18 cellular contexts compared by ENCODE assay signal in genomic region chr17:76948301-76948700, GRCh38.
DNase-seq lines count a peak whose midpoint lies in the region; ATAC-seq and TF ChIP-seq lines count a peak whose summit lies in the region.
"Had no signal": no experiment of that assay in that cellular context is flagged by ENCODE, and none has a peak within 500 bp of the region (broad histone marks: within the 10 kb centered on the region; RNA-seq: fewer than 3 reads in every experiment).

No MANE protein-coding gene starts in this region.

- TF ChIP-seq CTCF in HEK293 (tag by site-specific recombination; IDR thresholded peaks at IDR 0.05) (no peak), dorsolateral prefrontal cortex (IDR thresholded peaks at IDR 0.05 in 54 of 56, conservative IDR thresholded peaks at IDR 0.05 in 2 of 56; ENCODE audit: low read depth in 1 of 56, partially characterized antibody in 56 of 56) (no peak), osteoblast (IDR thresholded peaks at IDR 0.05; ENCODE audit: extremely low read depth, low read depth, low read length) (no peak), right atrium auricular region (IDR thresholded peaks at IDR 0.05) (no peak)

- POLR2A ChIA-PET in HEK293 (lab: Yijun Ruan, JAX): no interaction called here

- peak; percentile 30 for ATAC-seq in activated CD8-positive, alpha-beta memory T cell treated with anti-CD3 and anti-CD28 coated beads, Interleukin-2, amount 10 ng/mL, durations not matched to agents 7 days and 5 days
- no peak for ATAC-seq in GM18498 (IDR thresholded peaks at IDR 0.05; ENCODE audit: unreplicated experiment)
- ATAC-seq: GM23338 had no signal

- H3K9me3 Mint-ChIP-seq in activated CD8-positive, alpha-beta memory T cell treated with anti-CD3 and anti-CD28 coated beads, Interleukin-2, amount 10 ng/mL, durations not matched to agents 7 days and 5 days (ENCODE audit: low read depth): no peaks in the 10 kb centered on the region
- H3K9me3 Mint-ChIP-seq: CD14-positive monocyte; CD4-positive, alpha-beta T cell; CD8-positive, alpha-beta memory T cell; GM23338 had no signal

- no peaks in the 10 kb centered on the region for H4K20me1 ChIP-seq in osteoblast (ENCODE audit: insufficient read depth, low read length)

- H2AFZ ChIP-seq in osteoblast (ENCODE audit: low read length): no peak overlapping the region
- H2AFZ ChIP-seq: GM23338 had no signal

- H3K4me3 ChIP-seq in HEK293 (ENCODE audit: low read depth, low read length) (no peak overlapping the region), dorsolateral prefrontal cortex (no peak overlapping the region), osteoblast (ENCODE audit: insufficient read depth, low read length) (no peak overlapping the region), right atrium auricular region (no peak overlapping the region)
- H3K4me3 ChIP-seq: BLaER1 treated with 17β-estradiol and CSF1 and Interleukin-3, amounts not matched to agents 10 nM and 100 nM; GM23338; HAP-1 had no signal

- no peaks in the 10 kb centered on the region for H3K9me3 ChIP-seq in HEK293 (ENCODE audit: control insufficient read depth, insufficient read depth, low read depth, low read length)
- H3K9me3 ChIP-seq in osteoblast (ENCODE audit: low read depth, low read length): no peaks in the 10 kb centered on the region
- no peaks in the 10 kb centered on the region for H3K9me3 ChIP-seq in right atrium auricular region
- H3K9me3 ChIP-seq: BLaER1 treated with 17β-estradiol and CSF1 and Interleukin-3, amounts not matched to agents 10 nM and 100 nM; HAP-1 had no signal

- no peaks in the 10 kb centered on the region for H3K4me1 ChIP-seq in HEK293 (ENCODE audit: control insufficient read depth, insufficient read depth, low read length)
- H3K4me1 ChIP-seq in osteoblast (ENCODE audit: insufficient read depth, low read length): no peaks in the 10 kb centered on the region
- H3K4me1 ChIP-seq in right atrium auricular region: no peaks in the 10 kb centered on the region
- H3K4me1 ChIP-seq: HAP-1 had no signal

- H3K27me3 Mint-ChIP-seq in activated CD8-positive, alpha-beta memory T cell treated with anti-CD3 and anti-CD28 coated beads, Interleukin-2, amount 10 ng/mL, durations not matched to agents 7 days and 5 days: no peaks in the 10 kb centered on the region
- H3K27me3 Mint-ChIP-seq: CD4-positive, alpha-beta T cell had no signal

- H3K27ac Mint-ChIP-seq in activated CD8-positive, alpha-beta memory T cell treated with anti-CD3 and anti-CD28 coated beads, Interleukin-2, amount 10 ng/mL, durations not matched to agents 7 days and 5 days: no peak overlapping the region
- H3K27ac Mint-ChIP-seq: B cell; CD14-positive monocyte; CD4-positive, alpha-beta T cell; GM23338 had no signal

- H3K27ac ChIP-seq in HEK293 (ENCODE audit: extremely low read depth, low read depth, low read length) (no peak overlapping the region), dorsolateral prefrontal cortex (peak overlapping the region in 38 of 59 donors; percentile 3 to 89 (median 52)), osteoblast (ENCODE audit: low read depth, low read length) (no peak overlapping the region), right atrium auricular region (no peak overlapping the region)
- H3K27ac ChIP-seq: 22Rv1; BLaER1 treated with 17β-estradiol and CSF1 and Interleukin-3, amounts not matched to agents 10 nM and 100 nM had no signal

- H3K27me3 ChIP-seq in dorsolateral prefrontal cortex (no peaks in the 10 kb centered on the region), osteoblast (ENCODE audit: insufficient read depth, low read length) (no peaks in the 10 kb centered on the region), right atrium auricular region (no peaks in the 10 kb centered on the region)
- H3K27me3 ChIP-seq: BLaER1 treated with 17β-estradiol and CSF1 and Interleukin-3, amounts not matched to agents 10 nM and 100 nM had no signal

- no peaks in the 10 kb centered on the region for H3K79me2 ChIP-seq in osteoblast (ENCODE audit: insufficient read depth, low read length)

- no peaks in the 10 kb centered on the region for H3K36me3 Mint-ChIP-seq in activated CD8-positive, alpha-beta memory T cell treated with anti-CD3 and anti-CD28 coated beads, Interleukin-2, amount 10 ng/mL, durations not matched to agents 7 days and 5 days
- H3K36me3 Mint-ChIP-seq: CD14-positive monocyte; CD8-positive, alpha-beta memory T cell had no signal

- no peak for DNase-seq in activated CD8-positive, alpha-beta memory T cell treated with anti-CD3 and anti-CD28 coated beads, Interleukin-2, amount 10 ng/mL, durations not matched to agents 7 days and 5 days
- DNase-seq in activated CD8-positive, alpha-beta memory T cell treated with anti-CD3 and anti-CD28 coated beads, Interleukin-2, amount 50 U/mL, for 4 hours: no peak
- DNase-seq in dorsolateral prefrontal cortex (no peak), osteoblast (ENCODE audit: insufficient read length, low spot score, missing footprints) (peak; percentile 79), right atrium auricular region (ENCODE audit: low spot score) (no peak)
- no peak for DNase-seq in activated CD4-positive, CD25-positive, alpha-beta regulatory T cell treated with anti-CD3 and anti-CD28 coated beads, Interleukin-2, amount 50 U/mL, for 72 hours
- DNase-seq: CD4-positive, alpha-beta T cell; DMS79 treated with DMSO at 0.1 percent for 48 hours; GF-D8 had no signal

- CTCF ChIA-PET in activated CD8-positive, alpha-beta memory T cell treated with anti-CD3 and anti-CD28 coated beads, Interleukin-2, amount 10 ng/mL, durations not matched to agents 7 days and 5 days (lab: Charles Lee): no interaction called here
- CTCF ChIA-PET in HEK293 (lab: Yijun Ruan, JAX): interaction anchor here (1.3 kb wide), 1 partner anchor 80 kb away, joined by 4 read pairs; the partner anchor contains the start of gene MGAT5B

- H3K36me3 ChIP-seq in HEK293 (ENCODE audit: control insufficient read depth in 2 of 2, insufficient read depth in 1 of 2, low read length in 2 of 2) (no peaks in the 10 kb centered on the region), osteoblast (ENCODE audit: insufficient read depth, low read length) (no peaks in the 10 kb centered on the region), right atrium auricular region (no peaks in the 10 kb centered on the region)
- H3K36me3 ChIP-seq: HAP-1 had no signal

- intact Hi-C loops in dorsolateral prefrontal cortex (cut with DNase I): no loop called here

- no peak overlapping the region for H3K4me3 Mint-ChIP-seq in activated CD8-positive, alpha-beta memory T cell treated with anti-CD3 and anti-CD28 coated beads, Interleukin-2, amount 10 ng/mL, durations not matched to agents 7 days and 5 days
- H3K4me3 Mint-ChIP-seq: B cell; CD14-positive monocyte; CD4-positive, alpha-beta T cell; CD8-positive, alpha-beta memory T cell; GM23338 had no signal

- H3K4me1 Mint-ChIP-seq in activated CD8-positive, alpha-beta memory T cell treated with anti-CD3 and anti-CD28 coated beads, Interleukin-2, amount 10 ng/mL, durations not matched to agents 7 days and 5 days: no peaks in the 10 kb centered on the region
- H3K4me1 Mint-ChIP-seq: B cell; CD14-positive monocyte; CD8-positive, alpha-beta memory T cell had no signal

- H3K4me2 ChIP-seq in osteoblast (ENCODE audit: insufficient read depth, low read length): no peak overlapping the region
- H3K4me2 ChIP-seq: GM23338 had no signal

TF ChIP-seq in HEK293, 187 proteins besides CTCF, POLR2A, EP300 and RAD21:
- TF ChIP-seq, protein P1, sequence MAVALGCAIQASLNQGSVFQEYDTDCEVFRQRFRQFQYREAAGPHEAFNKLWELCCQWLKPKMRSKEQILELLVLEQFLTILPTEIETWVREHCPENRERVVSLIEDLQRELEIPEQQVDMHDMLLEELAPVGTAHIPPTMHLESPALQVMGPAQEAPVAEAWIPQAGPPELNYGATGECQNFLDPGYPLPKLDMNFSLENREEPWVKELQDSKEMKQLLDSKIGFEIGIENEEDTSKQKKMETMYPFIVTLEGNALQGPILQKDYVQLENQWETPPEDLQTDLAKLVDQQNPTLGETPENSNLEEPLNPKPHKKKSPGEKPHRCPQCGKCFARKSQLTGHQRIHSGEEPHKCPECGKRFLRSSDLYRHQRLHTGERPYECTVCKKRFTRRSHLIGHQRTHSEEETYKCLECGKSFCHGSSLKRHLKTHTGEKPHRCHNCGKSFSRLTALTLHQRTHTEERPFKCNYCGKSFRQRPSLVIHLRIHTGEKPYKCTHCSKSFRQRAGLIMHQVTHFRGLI (tag by site-specific recombination; IDR thresholded peaks at IDR 0.05): no peak
- peak; percentile 42; the same call in 1 of the 2 replicates for TF ChIP-seq ZNF600 (tag by site-specific recombination; IDR thresholded peaks at IDR 0.05)

Comparison
In these comparisons a context has a peak if more than half of its experiments do, and no peak if none do; other contexts are left out.
1. H3K27ac ChIP-seq: peak in dorsolateral prefrontal cortex (38 of 59); none in HEK293 (single experiment), osteoblast (single experiment) and right atrium auricular region (0 of 2).